ENCODE assay signal across 19 cellular contexts in the genomic region with DNA sequence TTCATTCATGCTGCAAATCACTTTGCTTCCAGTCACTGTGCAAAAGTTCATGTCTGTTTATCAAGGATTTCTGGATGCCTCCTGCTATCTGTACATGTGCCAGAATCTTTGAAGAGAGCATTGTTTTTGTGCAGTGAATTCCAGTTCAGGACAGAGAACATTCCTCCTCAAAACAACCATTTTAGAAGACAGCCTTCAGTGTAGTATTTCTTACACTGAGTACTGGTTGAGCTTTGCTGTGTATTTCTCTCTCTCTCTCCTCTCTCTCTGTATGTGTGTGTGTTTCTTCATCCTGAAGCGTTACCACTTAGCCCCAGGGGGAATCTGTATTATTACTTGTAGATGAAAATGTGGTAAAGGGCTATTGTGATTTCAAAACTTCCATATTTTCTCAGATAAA.
A peak's percentile ranks its signal among the peaks of the same experiment; 100 is the strongest.
DNase-seq lines count a peak whose midpoint lies in the region; ATAC-seq, FAIRE-seq and TF ChIP-seq lines count a peak whose summit lies in the region.
"Had no signal": no experiment of that assay in that cellular context is flagged by ENCODE, and none has a peak within 500 bp of the region (broad histone marks: within the 10 kb centered on the region; RNA-seq: fewer than 3 reads in every experiment).

No MANE protein-coding gene starts in this region.

- H3K9ac ChIP-seq in subcutaneous abdominal adipose tissue (ENCODE audit: low read length in 5 of 5) (no peak overlapping the region), HepG2 (ENCODE audit: insufficient read depth, low read depth, low read length) (no peak overlapping the region)

- TF ChIP-seq RAD21 in HepG2 (CRISPR knock-in tag; IDR thresholded peaks at IDR 0.05): no peak

- H4K20me1 ChIP-seq in HepG2 (ENCODE audit: insufficient read depth, low read length): no peaks in the 10 kb centered on the region

- no peak for FAIRE-seq in HepG2 (lab: Jason Lieb, UNC)
- FAIRE-seq: GM12892 had no signal

- TF ChIP-seq CTCF in HepG2 (CRISPR knock-in tag; IDR thresholded peaks at IDR 0.05): no peak

- H3K27ac ChIP-seq in subcutaneous abdominal adipose tissue (ENCODE audit: low read depth, low read length) (peak overlapping the region; percentile 78), HepG2 (ENCODE audit: extremely low read length, insufficient read depth, low read length) (no peak overlapping the region)
- H3K27ac ChIP-seq: left lung, PC-9 had no signal

- BruUV-seq in HepG2 (replicated peaks; lab: Mats Ljungman, UMichigan): no TSS peak

- 0% methylated on average over 1 of the region's 1 CpG for WGBS in HepG2 (ENCODE audit: low lambda C conversion rate)

- H3K4me2 ChIP-seq in HepG2 (ENCODE audit: low read depth, low read length): no peak overlapping the region
- H3K4me2 ChIP-seq: PC-9 had no signal

- TF ChIP-seq POLR2A in HepG2 (IDR thresholded peaks at IDR 0.05; ENCODE audit: insufficient read depth in 1 of 2, low read depth in 2 of 2, low read length in 2 of 2): no peak

- H2AFZ ChIP-seq in HepG2 (ENCODE audit: low read length): no peak overlapping the region
- H2AFZ ChIP-seq: PC-9 had no signal

- no peak for TF ChIP-seq EP300 in HepG2 (IDR thresholded peaks at IDR 0.05; ENCODE audit: low read depth in 2 of 2, low read length in 2 of 2)
- no peak for TF ChIP-seq EP300 in HepG2 (CRISPR knock-in tag; IDR thresholded peaks at IDR 0.05; ENCODE audit: borderline replicate concordance)

- H3K36me3 ChIP-seq in subcutaneous abdominal adipose tissue (ENCODE audit: control insufficient read depth in 5 of 5, insufficient read depth in 5 of 5, low read length in 5 of 5) (no peaks in the 10 kb centered on the region), HepG2 (replicated peaks in 1 of 2; ENCODE audit: control insufficient read depth in 1 of 2, insufficient read depth in 2 of 2, low read length in 2 of 2) (no peaks in the 10 kb centered on the region)
- H3K36me3 ChIP-seq: left lung had no signal

- no peak for ATAC-seq in GM18502 (IDR thresholded peaks at IDR 0.05; ENCODE audit: poor library complexity, unreplicated experiment)
- no peak for ATAC-seq in HepG2
- ATAC-seq: left lung; naive thymus-derived CD8-positive, alpha-beta T cell had no signal

- CTCF ChIA-PET in HepG2 (lab: Yijun Ruan, JAX; ENCODE audit: low intra/inter-chr PET ratio, low total read pairs): no interaction called here

- H3K4me1 ChIP-seq in subcutaneous abdominal adipose tissue (ENCODE audit: control insufficient read depth in 5 of 5, insufficient read depth in 5 of 5, low read length in 5 of 5): peaks cover 0 to 49% (median 38%) of the 10 kb centered on the region in 5 donors
- H3K4me1 ChIP-seq in HepG2 (ENCODE audit: insufficient read depth, low read length): no peaks in the 10 kb centered on the region
- H3K4me1 ChIP-seq: left lung had no signal

- POLR2A ChIA-PET in HepG2 (lab: Yijun Ruan, JAX): no interaction called here

- peak overlapping the region in 1 of 5 donors; percentile 20 for H3K4me3 ChIP-seq in subcutaneous abdominal adipose tissue (ENCODE audit: low read depth in 1 of 5, low read length in 5 of 5)
- H3K4me3 ChIP-seq in HepG2 (replicated peaks in 1 of 3; ENCODE audit: insufficient read depth in 1 of 3, low read depth in 2 of 3, low read length in 3 of 3): no peak overlapping the region
- H3K4me3 ChIP-seq: left lung, PC-9 had no signal

- intact Hi-C loops in HepG2 (cut with micrococcal nuclease; ENCODE audit: unreplicated experiment): no loop called here

- H3K79me2 ChIP-seq in HepG2 (ENCODE audit: insufficient read depth, low read length): no peaks in the 10 kb centered on the region

- H3K9me3 ChIP-seq in subcutaneous abdominal adipose tissue (ENCODE audit: control insufficient read depth in 5 of 5, low read length in 5 of 5) (no peaks in the 10 kb centered on the region), HepG2 (ENCODE audit: low read length) (0 out of 2 replicates have a peak, but pooled peaks cover 4% of the 10 kb centered on the region)
- H3K9me3 ChIP-seq: left lung had no signal

- in situ Hi-C loops in SK-MEL-5 (cut with HindIII; ENCODE audit: low pct_unique_long_range_greater_than_20kb, low sequenced_read_pairs) (no loop called here), ACHN (cut with HindIII; ENCODE audit: low pct_ligation_motif_present, low pct_unique_long_range_greater_than_20kb, low sequenced_read_pairs) (no loop called here), HepG2 (cut with HindIII; ENCODE audit: extremely low pct_ligation_motif_present, low pct_unique_long_range_greater_than_20kb) (no loop called here)

- no peaks in the 10 kb centered on the region for H3K27me3 ChIP-seq in subcutaneous abdominal adipose tissue (ENCODE audit: control insufficient read depth in 5 of 5, insufficient read depth in 4 of 5, low read length in 5 of 5)
- H3K27me3 ChIP-seq in HepG2 (ENCODE audit: control insufficient read depth in 1 of 2, insufficient read depth in 2 of 2, low read length in 2 of 2): no peaks in the 10 kb centered on the region
- H3K27me3 ChIP-seq: left lung had no signal

- DNase-seq in SK-MEL-5 (ENCODE audit: low read depth, low spot score): peak; percentile 20
- DNase-seq in fibroblast of gingiva (ENCODE audit: low read depth): peak; percentile 62
- DNase-seq in medulla oblongata (ENCODE audit: extremely low spot score): peak; percentile 62
- no peak for DNase-seq in glomerular visceral epithelial cell (ENCODE audit: extremely low spot score)
- DNase-seq in ACHN: no peak
- no peak for DNase-seq in HepG2 (ENCODE audit: low spot score)
- DNase-seq: activated CD4-positive, alpha-beta T cell treated with anti-CD3 and anti-CD28 coated beads, Interleukin-2, amount 10 ng/mL, durations not matched to agents 24 days and 14 days; activated T-cell treated with anti-CD3 and anti-CD28 coated beads, Interleukin-2, amount 50 U/mL, for 48 hours; cortex of kidney; erythroblast; HCEC 1CT; left lung; naive thymus-derived CD8-positive, alpha-beta T cell; NCI-H2029; NCI-H526; PC-9 had no signal

TF ChIP-seq in HepG2, 621 proteins besides CTCF, POLR2A, EP300 and RAD21:
- TF ChIP-seq, protein P1, sequence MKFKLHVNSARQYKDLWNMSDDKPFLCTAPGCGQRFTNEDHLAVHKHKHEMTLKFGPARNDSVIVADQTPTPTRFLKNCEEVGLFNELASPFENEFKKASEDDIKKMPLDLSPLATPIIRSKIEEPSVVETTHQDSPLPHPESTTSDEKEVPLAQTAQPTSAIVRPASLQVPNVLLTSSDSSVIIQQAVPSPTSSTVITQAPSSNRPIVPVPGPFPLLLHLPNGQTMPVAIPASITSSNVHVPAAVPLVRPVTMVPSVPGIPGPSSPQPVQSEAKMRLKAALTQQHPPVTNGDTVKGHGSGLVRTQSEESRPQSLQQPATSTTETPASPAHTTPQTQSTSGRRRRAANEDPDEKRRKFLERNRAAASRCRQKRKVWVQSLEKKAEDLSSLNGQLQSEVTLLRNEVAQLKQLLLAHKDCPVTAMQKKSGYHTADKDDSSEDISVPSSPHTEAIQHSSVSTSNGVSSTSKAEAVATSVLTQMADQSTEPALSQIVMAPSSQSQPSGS (CRISPR knock-in tag; IDR thresholded peaks at IDR 0.05): no peak
- TF ChIP-seq, protein P2, sequence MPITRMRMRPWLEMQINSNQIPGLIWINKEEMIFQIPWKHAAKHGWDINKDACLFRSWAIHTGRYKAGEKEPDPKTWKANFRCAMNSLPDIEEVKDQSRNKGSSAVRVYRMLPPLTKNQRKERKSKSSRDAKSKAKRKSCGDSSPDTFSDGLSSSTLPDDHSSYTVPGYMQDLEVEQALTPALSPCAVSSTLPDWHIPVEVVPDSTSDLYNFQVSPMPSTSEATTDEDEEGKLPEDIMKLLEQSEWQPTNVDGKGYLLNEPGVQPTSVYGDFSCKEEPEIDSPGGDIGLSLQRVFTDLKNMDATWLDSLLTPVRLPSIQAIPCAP (CRISPR knock-in tag; IDR thresholded peaks at IDR 0.05; ENCODE audit: low read depth): no peak
- TF ChIP-seq ZMAT3 (CRISPR knock-in tag; conservative IDR thresholded peaks at IDR 0.05) (no peak), ZNF883 (CRISPR knock-in tag; IDR thresholded peaks at IDR 0.05; ENCODE audit: not compliant biosample characterization) (no peak), NFRKB (IDR thresholded peaks at IDR 0.05) (no peak), MXD4 (CRISPR knock-in tag; IDR thresholded peaks at IDR 0.05) (no peak), SOX5 (CRISPR knock-in tag; IDR thresholded peaks at IDR 0.05; ENCODE audit: borderline replicate concordance) (no peak), HES4 (CRISPR knock-in tag; IDR thresholded peaks at IDR 0.05; ENCODE audit: borderline replicate concordance) (no peak), ZNF253 (CRISPR knock-in tag; IDR thresholded peaks at IDR 0.05; ENCODE audit: borderline replicate concordance) (no peak)
- TF ChIP-seq, protein P3, sequence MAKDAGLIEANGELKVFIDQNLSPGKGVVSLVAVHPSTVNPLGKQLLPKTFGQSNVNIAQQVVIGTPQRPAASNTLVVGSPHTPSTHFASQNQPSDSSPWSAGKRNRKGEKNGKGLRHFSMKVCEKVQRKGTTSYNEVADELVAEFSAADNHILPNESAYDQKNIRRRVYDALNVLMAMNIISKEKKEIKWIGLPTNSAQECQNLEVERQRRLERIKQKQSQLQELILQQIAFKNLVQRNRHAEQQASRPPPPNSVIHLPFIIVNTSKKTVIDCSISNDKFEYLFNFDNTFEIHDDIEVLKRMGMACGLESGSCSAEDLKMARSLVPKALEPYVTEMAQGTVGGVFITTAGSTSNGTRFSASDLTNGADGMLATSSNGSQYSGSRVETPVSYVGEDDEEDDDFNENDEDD (CRISPR knock-in tag; IDR thresholded peaks at IDR 0.05; ENCODE audit: borderline replicate concordance): no peak
- TF ChIP-seq, protein P4, sequence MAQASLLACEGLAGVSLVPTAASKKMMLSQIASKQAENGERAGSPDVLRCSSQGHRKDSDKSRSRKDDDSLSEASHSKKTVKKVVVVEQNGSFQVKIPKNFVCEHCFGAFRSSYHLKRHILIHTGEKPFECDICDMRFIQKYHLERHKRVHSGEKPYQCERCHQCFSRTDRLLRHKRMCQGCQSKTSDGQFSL (CRISPR knock-in tag; IDR thresholded peaks at IDR 0.05): no peak

Comparison
In these comparisons a context has a peak if more than half of its experiments do, and no peak if none do; other contexts are left out.
1. DNase-seq: peak in SK-MEL-5 (single experiment), fibroblast of gingiva (single experiment) and medulla oblongata (single experiment); none in glomerular visceral epithelial cell (single experiment), ACHN (single experiment) and HepG2 (single experiment).